Comparison of ENCODE assay signal across 19 cellular contexts in the genomic region with DNA sequence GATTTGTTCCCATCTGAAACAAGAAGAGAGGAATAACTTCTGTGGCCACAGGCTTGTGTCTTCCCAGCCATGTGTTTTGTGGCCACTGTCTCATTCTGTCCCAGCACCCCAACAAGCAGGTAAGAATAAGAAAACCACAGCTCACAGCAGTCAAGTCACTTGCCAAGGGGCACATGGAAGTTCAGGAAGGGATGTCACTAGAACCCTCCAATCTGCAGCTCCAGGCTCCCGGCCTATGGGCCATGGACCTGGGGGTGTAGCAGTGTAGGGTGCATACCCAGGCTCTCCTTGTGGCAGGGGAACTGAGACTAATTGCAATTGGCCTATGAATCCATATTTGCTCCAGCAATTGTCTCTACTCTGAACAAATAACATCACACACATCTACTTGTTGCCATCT.
"Had no signal": no experiment of that assay in that cellular context is flagged by ENCODE, and none has a peak within 500 bp of the region (broad histone marks: within the 10 kb centered on the region; RNA-seq: fewer than 3 reads in every experiment).

No MANE protein-coding gene starts in this region.

- H3K4me1 ChIP-seq: esophagus muscularis mucosa, prostate gland, sigmoid colon, thyroid gland had no signal

- H3K27ac ChIP-seq: dorsolateral prefrontal cortex, esophagus muscularis mucosa, prostate gland, right atrium auricular region, sigmoid colon, thyroid gland had no signal

- H3K36me3 ChIP-seq: esophagus muscularis mucosa, prostate gland, right atrium auricular region, sigmoid colon, thyroid gland had no signal

- H3K27me3 ChIP-seq: right atrium auricular region, sigmoid colon, thyroid gland had no signal

- ATAC-seq: left lobe of liver; naive thymus-derived CD8-positive, alpha-beta T cell had no signal

- H3K4me3 ChIP-seq: dorsolateral prefrontal cortex, esophagus muscularis mucosa, lung, prostate gland, right atrium auricular region, sigmoid colon, thyroid gland had no signal

- H3K9me3 ChIP-seq: prostate gland, thyroid gland had no signal

- DNase-seq: caudate nucleus; cerebellar nuclear complex; dorsolateral prefrontal cortex; effector CD4-positive, alpha-beta T cell; head of caudate nucleus; kidney; mesendoderm; naive thymus-derived CD8-positive, alpha-beta T cell; nephron progenitor cell; nucleus accumbens; stimulated activated CD4-positive, alpha-beta T cell treated with anti-CD3 and anti-CD28 coated beads, Interleukin-4, amount 100 ng/mL, for 24 hours; stimulated activated naive CD4-positive, alpha-beta T cell treated with Interleukin-2 at 50 U/mL for 16 hours; thyroid gland had no signal
